In genomic region chrX:107713205-107714195, GRCh38 we compare ENCODE assay signal across 9 cellular contexts.
DNase-seq lines count a peak whose midpoint lies in the region; ATAC-seq, FAIRE-seq and TF ChIP-seq lines count a peak whose summit lies in the region.
"Had no signal": no experiment of that assay in that cellular context is flagged by ENCODE, and none has a peak within 500 bp of the region (broad histone marks: within the 10 kb centered on the region; RNA-seq: fewer than 3 reads in every experiment).

No MANE protein-coding gene starts in this region.

- peaks cover 4% of the 10 kb centered on the region; the same call in 1 of the 2 replicates for H4K20me1 ChIP-seq in GM12878 (ENCODE audit: control insufficient read depth, insufficient read depth)

- H3K4me3 Mint-ChIP-seq in activated CD4-positive, alpha-beta memory T cell treated with anti-CD3 and anti-CD28 coated beads for 36 hours, result no peak overlapping the region
- no peak overlapping the region for H3K4me3 Mint-ChIP-seq in activated CD4-positive, alpha-beta memory T cell treated with anti-CD3 and anti-CD28 coated beads, Interleukin-2, amount 10 ng/mL, durations not matched to agents 7 days and 5 days

- peaks cover 17% of the 10 kb centered on the region for H3K79me2 ChIP-seq in GM12878 (ENCODE audit: control insufficient read depth, insufficient read depth, low read length)

- FAIRE-seq in GM12878 (lab: Jason Lieb, UNC), result no peak

- TF ChIP-seq EP300 in GM12878 (IDR thresholded peaks at IDR 0.05; ENCODE audit: borderline replicate concordance in 1 of 2, control insufficient read depth in 1 of 2, low read depth in 2 of 2, low read length in 2 of 2), result no peak

- no peaks in the 10 kb centered on the region for H3K9me3 Mint-ChIP-seq in activated CD4-positive, alpha-beta memory T cell treated with anti-CD3 and anti-CD28 coated beads for 36 hours
- no peaks in the 10 kb centered on the region for H3K9me3 Mint-ChIP-seq in activated CD4-positive, alpha-beta memory T cell treated with anti-CD3 and anti-CD28 coated beads, Interleukin-2, amount 10 ng/mL, durations not matched to agents 7 days and 5 days

- intact Hi-C loops in activated CD4-positive, alpha-beta memory T cell treated with anti-CD3 and anti-CD28 coated beads for 36 hours (cut with micrococcal nuclease), result loop anchor here (10.0 kb wide), 1 partner anchor 1229 kb away; no protein-coding TSS in a partner anchor
- intact Hi-C loops in GM12878 (cut with micrococcal nuclease; ENCODE audit: unreplicated experiment), result no loop called here

- BruUV-seq in GM12878 (replicated peaks; lab: Mats Ljungman, UMichigan), result no TSS peak

- WGBS in GM12878 (ENCODE audit: insufficient coverage, insufficient replicate concordance, low lambda C conversion rate, missing lambda C conversion rate), result 30% methylated on average over 11 of the region's 11 CpGs

- CTCF ChIA-PET in activated CD4-positive, alpha-beta memory T cell treated with anti-CD3 and anti-CD28 coated beads for 36 hours (lab: Charles Lee), result interaction anchor here (6.5 to 12.4 kb wide), 2 partner anchors 39 to 63 kb away, joined by 56 to 275 read pairs; partner anchors contain the start of genes NCBP2L and TSC22D3
- CTCF ChIA-PET in activated CD4-positive, alpha-beta memory T cell treated with anti-CD3 and anti-CD28 coated beads, Interleukin-2, amount 10 ng/mL, durations not matched to agents 7 days and 5 days (lab: Charles Lee), result interaction anchor here (1.0 to 13.5 kb wide), 2 partner anchors 37 to 85 kb away, joined by 3 to 295 read pairs; partner anchors contain the start of gene PRPS1
- CTCF ChIA-PET in GM12878 (lab: Yijun Ruan, JAX), result interaction anchor here (0.9 to 9.1 kb wide), 6 partner anchors 12 to 62 kb away, joined by 3 to 273 read pairs (median 4); partner anchors contain the start of gene TSC22D3

- no peaks in the 10 kb centered on the region for H3K27me3 Mint-ChIP-seq in activated CD4-positive, alpha-beta memory T cell treated with anti-CD3 and anti-CD28 coated beads for 36 hours
- no peaks in the 10 kb centered on the region for H3K27me3 Mint-ChIP-seq in activated CD4-positive, alpha-beta memory T cell treated with anti-CD3 and anti-CD28 coated beads, Interleukin-2, amount 10 ng/mL, durations not matched to agents 7 days and 5 days

- no peaks in the 10 kb centered on the region; the same call in 2 of the 3 replicates for H3K9me3 ChIP-seq in GM12878 (replicated peaks; ENCODE audit: control insufficient read depth, insufficient read depth, low read length)
- no peaks in the 10 kb centered on the region for H3K9me3 ChIP-seq in subcutaneous abdominal adipose tissue (ENCODE audit: control insufficient read depth in 5 of 5, low read length in 5 of 5)

- RAD21 ChIA-PET in GM12878 (lab: Charles Lee; ENCODE audit: unreplicated experiment), result interaction anchor here (1.5 to 15.7 kb wide), 7 partner anchors 12 to 62 kb away, joined by 5 to 444 read pairs (median 24); partner anchors contain the start of genes NCBP2L and TSC22D3

- SMC1A ChIA-PET in GM12878 (lab: Charles Lee; ENCODE audit: uncharacterized antibody, unreplicated experiment), result interaction anchor here (1.1 to 16.4 kb wide), 9 partner anchors 10 to 150 kb away, joined by 3 to 425 read pairs (median 3); no protein-coding TSS in a partner anchor

- POLR2A ChIA-PET in activated CD4-positive, alpha-beta memory T cell treated with anti-CD3 and anti-CD28 coated beads for 36 hours (lab: Charles Lee), result interaction anchor here (0.6 to 8.0 kb wide), 2 partner anchors 8 to 38 kb away, joined by 3 to 253 read pairs; no protein-coding TSS in a partner anchor
- POLR2A ChIA-PET in activated CD4-positive, alpha-beta memory T cell treated with anti-CD3 and anti-CD28 coated beads, Interleukin-2, amount 10 ng/mL, durations not matched to agents 7 days and 5 days (lab: Charles Lee), result interaction anchor here (1.3 to 8.2 kb wide), 4 partner anchors 28 to 85 kb away, joined by 4 to 368 read pairs (median 12); partner anchors contain the start of gene PRPS1
- POLR2A ChIA-PET in GM12878 (lab: Charles Lee), result interaction anchor here (1.0 to 18.2 kb wide), 2 partner anchors 16 to 36 kb away, joined by 3 to 287 read pairs; no protein-coding TSS in a partner anchor

- no peak for TF ChIP-seq CTCF in GM12878 (IDR thresholded peaks at IDR 0.05 in 2 of 3, conservative IDR thresholded peaks at IDR 0.05 in 1 of 3; ENCODE audit: control insufficient read depth in 2 of 3, extremely low read depth in 1 of 3, insufficient read depth in 1 of 3, low read depth in 3 of 3, low read length in 3 of 3)

- no peak overlapping the region for H3K4me3 ChIP-seq in GM12878
- H3K4me3 ChIP-seq in subcutaneous abdominal adipose tissue (ENCODE audit: low read depth in 1 of 5, low read length in 5 of 5), result peak overlapping the region; percentile 77 to 93 (median 88)
- H3K4me3 ChIP-seq: PC-9 had no signal

- H3K36me3 ChIP-seq in GM12878 (ENCODE audit: control insufficient read depth in 2 of 2, insufficient read depth in 2 of 2, low read length in 1 of 2) (no peaks in the 10 kb centered on the region), subcutaneous abdominal adipose tissue (ENCODE audit: control insufficient read depth in 5 of 5, insufficient read depth in 5 of 5, low read length in 5 of 5) (peaks cover 0 to 33% (median 24%) of the 10 kb centered on the region in 5 donors)

- H3K4me1 Mint-ChIP-seq in activated CD4-positive, alpha-beta memory T cell treated with anti-CD3 and anti-CD28 coated beads for 36 hours (ENCODE audit: low read depth), result peaks cover 65% of the 10 kb centered on the region
- H3K4me1 Mint-ChIP-seq in activated CD4-positive, alpha-beta memory T cell treated with anti-CD3 and anti-CD28 coated beads, Interleukin-2, amount 10 ng/mL, durations not matched to agents 7 days and 5 days, result peaks cover 67% of the 10 kb centered on the region

- TF ChIP-seq POLR2A in GM12878 (IDR thresholded peaks at IDR 0.05; ENCODE audit: low read depth, low read length), result no peak

- peaks cover 24% of the 10 kb centered on the region for H3K4me1 ChIP-seq in GM12878 (ENCODE audit: control insufficient read depth, insufficient read depth, low read length)
- peaks cover 12 to 65% (median 57%) of the 10 kb centered on the region in 5 donors for H3K4me1 ChIP-seq in subcutaneous abdominal adipose tissue (ENCODE audit: control insufficient read depth in 5 of 5, insufficient read depth in 5 of 5, low read length in 5 of 5)

- H3K9ac ChIP-seq in GM12878 (ENCODE audit: control insufficient read depth, insufficient read depth, low read length), result no peak overlapping the region
- H3K9ac ChIP-seq in subcutaneous abdominal adipose tissue (ENCODE audit: low read length in 5 of 5), result peak overlapping the region in 1 of 5 donors; percentile 38

- TF ChIP-seq RAD21 in GM12878 (IDR thresholded peaks at IDR 0.05; ENCODE audit: insufficient read depth, low read depth, low read length), result no peak

- no peaks in the 10 kb centered on the region for H3K27me3 ChIP-seq in GM12878 (replicated peaks in 1 of 2; ENCODE audit: control insufficient read depth in 2 of 2, insufficient read depth in 2 of 2, low read length in 1 of 2)
- peaks cover 0 to 26% (median 12%) of the 10 kb centered on the region in 5 donors for H3K27me3 ChIP-seq in subcutaneous abdominal adipose tissue (ENCODE audit: control insufficient read depth in 5 of 5, insufficient read depth in 4 of 5, low read length in 5 of 5)

- H3K27ac ChIP-seq in GM12878 (ENCODE audit: control insufficient read depth, insufficient read depth) (no peak overlapping the region), subcutaneous abdominal adipose tissue (ENCODE audit: low read depth, low read length) (peak overlapping the region; percentile 86)
- H3K27ac ChIP-seq: PC-9 had no signal

- in situ Hi-C loops in GM12878 (cut with MboI), result loop anchor here (5.0 kb wide), 1 partner anchor 36 kb away; no protein-coding TSS in a partner anchor

- no peak overlapping the region for H2AFZ ChIP-seq in GM12878 (ENCODE audit: control insufficient read depth, low read depth, low read length)
- H2AFZ ChIP-seq: PC-9 had no signal

- H3K27ac Mint-ChIP-seq in activated CD4-positive, alpha-beta memory T cell treated with anti-CD3 and anti-CD28 coated beads for 36 hours, result peak overlapping the region; percentile 74
- H3K27ac Mint-ChIP-seq in activated CD4-positive, alpha-beta memory T cell treated with anti-CD3 and anti-CD28 coated beads, Interleukin-2, amount 10 ng/mL, durations not matched to agents 7 days and 5 days, result no peak overlapping the region

- peaks cover 16% of the 10 kb centered on the region for H3K36me3 Mint-ChIP-seq in activated CD4-positive, alpha-beta memory T cell treated with anti-CD3 and anti-CD28 coated beads for 36 hours
- peaks cover 36% of the 10 kb centered on the region for H3K36me3 Mint-ChIP-seq in activated CD4-positive, alpha-beta memory T cell treated with anti-CD3 and anti-CD28 coated beads, Interleukin-2, amount 10 ng/mL, durations not matched to agents 7 days and 5 days (ENCODE audit: low read depth)

- no peak for DNase-seq in activated CD4-positive, alpha-beta memory T cell treated with anti-CD3 and anti-CD28 coated beads for 36 hours
- DNase-seq in activated CD4-positive, alpha-beta memory T cell treated with anti-CD3 and anti-CD28 coated beads, Interleukin-2, amount 10 ng/mL, durations not matched to agents 7 days and 5 days, result no peak
- DNase-seq in GM12878 (ENCODE audit: low read depth, low spot score), result no peak
- peak; percentile 50 for DNase-seq in left lobe of liver (ENCODE audit: low spot score)
- no peak for DNase-seq in amniotic stem cell (lab: John Stamatoyannopoulos, UW)
- no peak for DNase-seq in stimulated activated CD4-positive, alpha-beta T cell treated with anti-CD3 and anti-CD28 coated beads, Interleukin-15, amount 100 ng/mL, for 24 hours
- DNase-seq: PC-9 had no signal

- peak; percentile 3; the same call in 2 of the 3 replicates for ATAC-seq in GM12878
- peak; percentile 21 for ATAC-seq in left lobe of liver
- no peak for ATAC-seq in GM18511 (IDR thresholded peaks at IDR 0.05; ENCODE audit: unreplicated experiment)

- no peak overlapping the region for H3K4me2 ChIP-seq in GM12878 (ENCODE audit: control insufficient read depth, insufficient read depth)

TF ChIP-seq in GM12878, 131 proteins besides CTCF, POLR2A, EP300 and RAD21 (continues in another document):
- TF ChIP-seq BACH1 (IDR thresholded peaks at IDR 0.05; ENCODE audit: borderline replicate concordance) (0 out of 2 replicates have a peak, but pooled peaks have one; percentile 42), MEF2A (IDR thresholded peaks at IDR 0.05; ENCODE audit: insufficient read depth, low read depth, low read length) (no peak), MLLT1 (IDR thresholded peaks at IDR 0.05) (peak; percentile 72)
